ENCODE assay signal across 7 cellular contexts in the genomic region with DNA sequence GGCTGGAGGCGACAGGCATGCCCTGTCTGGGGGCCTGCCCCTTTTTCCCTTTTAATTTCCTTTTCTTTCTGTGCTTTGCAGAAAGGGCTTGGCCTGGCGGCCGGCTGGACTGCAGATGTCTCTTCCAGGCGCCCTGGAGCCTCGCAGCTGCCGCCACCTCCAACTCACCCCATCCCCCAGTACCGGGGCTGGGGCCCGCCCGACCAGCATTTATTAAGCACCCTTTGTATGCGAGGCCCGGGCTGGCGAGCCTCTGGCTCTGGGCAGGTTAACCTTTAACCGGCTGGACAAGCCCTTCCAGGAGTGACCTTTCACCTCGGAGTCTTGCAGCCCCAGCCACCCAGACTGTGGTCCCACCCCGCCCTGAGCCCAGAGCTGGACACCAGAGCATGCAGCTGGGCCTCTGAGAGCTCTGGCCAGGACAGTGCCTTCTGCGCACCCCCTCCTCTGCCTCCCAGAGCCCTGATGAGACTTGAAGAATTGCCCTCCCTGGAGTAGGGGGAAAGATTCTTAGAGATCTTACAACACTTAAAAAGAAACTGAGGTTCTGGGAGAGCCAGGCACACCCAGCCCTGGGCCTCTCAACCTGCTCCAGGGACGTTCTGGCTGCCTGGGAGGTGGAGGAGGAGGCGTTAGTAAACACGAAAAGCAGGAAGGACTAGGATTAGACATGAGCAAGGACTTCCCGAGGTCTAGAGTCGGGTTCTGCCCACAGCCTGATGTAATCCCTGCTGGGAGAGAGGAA. TPM values are rescaled to one million over a fixed set of nuclear protein-coding genes. Genes with fewer than 3 reads are reported as not detected.
DNase-seq lines count a peak whose midpoint lies in the region; ATAC-seq and TF ChIP-seq lines count a peak whose summit lies in the region.
"Had no signal": no experiment of that assay in that cellular context is flagged by ENCODE, and none has a peak within 500 bp of the region (broad histone marks: within the 10 kb centered on the region; RNA-seq: fewer than 3 reads in every experiment).

No MANE protein-coding gene starts in this region.

- H3K27me3 ChIP-seq in heart left ventricle: no peaks in the 10 kb centered on the region
- H3K27me3 ChIP-seq in thymus (ENCODE audit: control insufficient read depth, insufficient read depth): peaks cover 36% of the 10 kb centered on the region

- peaks cover 44% of the 10 kb centered on the region for H3K4me1 Mint-ChIP-seq in Calu3 (ENCODE audit: low read depth, unreplicated experiment)

- no TSS peak for BruUV-seq in Calu3 (replicated peaks; lab: Mats Ljungman, UMichigan)

- H3K27ac Mint-ChIP-seq in Calu3 (ENCODE audit: unreplicated experiment): peak overlapping the region; percentile 67

- H3K27ac ChIP-seq in heart left ventricle (peak overlapping the region; percentile 56 to 94 (median 78)), thymus (ENCODE audit: low read depth) (no peak overlapping the region)

- peaks cover 38% of the 10 kb centered on the region for H3K36me3 Mint-ChIP-seq in Calu3 (ENCODE audit: insufficient read depth, unreplicated experiment)

- peak overlapping the region; percentile 74 for H3K4me3 Mint-ChIP-seq in Calu3 (ENCODE audit: low read depth, unreplicated experiment)

- peaks cover 6 to 40% (median 24%) of the 10 kb centered on the region in 12 donors for H3K4me1 ChIP-seq in heart left ventricle
- peaks cover 4% of the 10 kb centered on the region for H3K4me1 ChIP-seq in thymus (ENCODE audit: control insufficient read depth, insufficient read depth, low read length)

- H3K4me3 ChIP-seq in heart left ventricle (peak overlapping the region in 11 of 12 donors; percentile 10 to 96 (median 86)), thymus (ENCODE audit: low read length) (peak overlapping the region; percentile 72)

- no peak for TF ChIP-seq CTCF in Calu3 (IDR thresholded peaks at IDR 0.05; ENCODE audit: unreplicated experiment)
- TF ChIP-seq CTCF in heart left ventricle (IDR thresholded peaks at IDR 0.05): no peak
- TF ChIP-seq CTCF in GM10248 (IDR thresholded peaks at IDR 0.05; ENCODE audit: control extremely low read depth, extremely low read depth, low read depth, missing control alignments): no peak

- CTCF ChIA-PET in Calu3 (lab: Charles Lee) (no interaction called here), GM10248 (lab: Yijun Ruan, JAX) (interaction anchor here (1.0 to 1.9 kb wide), 2 partner anchors 11 to 14 kb away, joined by 4 to 7 read pairs; no protein-coding TSS in a partner anchor)

- peak in 3 of 4 donors; percentile 1 to 25 (median 17) for ATAC-seq in heart left ventricle

- DNase-seq in Calu3 (no peak), OCI-M1 (lab: John Stamatoyannopoulos, UW) (peak; percentile 93), heart left ventricle (peak in 3 of 5 donors; percentile 50 to 74 (median 64)), GM10248 (ENCODE audit: extremely low spot score) (no peak), iPS-NIHi11 (ENCODE audit: low spot score) (no peak)

- H3K36me3 ChIP-seq in heart left ventricle (peaks cover 0 to 9% (median 0%) of the 10 kb centered on the region in 9 donors), thymus (ENCODE audit: control insufficient read depth, insufficient read depth) (no peaks in the 10 kb centered on the region)

- TF ChIP-seq POLR2A in heart left ventricle (IDR thresholded peaks at IDR 0.05): no peak

- WGBS in heart left ventricle, 4 donors: 15 to 21% (median 18%) methylated on average over 18 to 21 of the region's 21 CpGs
- WGBS in thymus: 34% methylated on average over 21 of the region's 21 CpGs

- H3K9me3 ChIP-seq in heart left ventricle (no peaks in the 10 kb centered on the region), thymus (ENCODE audit: control insufficient read depth) (no peaks in the 10 kb centered on the region)

- H3K27me3 Mint-ChIP-seq in Calu3 (ENCODE audit: unreplicated experiment): no peaks in the 10 kb centered on the region

- H3K9me3 Mint-ChIP-seq in Calu3 (ENCODE audit: low read depth, unreplicated experiment): no peaks in the 10 kb centered on the region

- POLR2A ChIA-PET in GM10248 (lab: Yijun Ruan, JAX): no interaction called here

- intact Hi-C loops in Calu3 (cut with micrococcal nuclease; ENCODE audit: unreplicated experiment): no loop called here
- intact Hi-C loops in heart left ventricle (cut with DNase I): loop anchor here in 1 of 10 donors (2.0 kb wide), 1 partner anchor 20 kb away; the partner anchor contains the start of gene OCEL1

RNA-seq across cellular contexts. Expression of gene NR2F6, which starts 1.1 kb away (rescaled TPM):
- total RNA-seq in Calu3 (2022): 33.5 and 34.6 TPM in 2 replicates
- 100 to 1,000 TPM in 2 of 9 donors, 10 to 100 TPM in 7; 34.7 to 117 (median 47.0) TPM for total RNA-seq in heart left ventricle
- polyA plus RNA-seq in heart left ventricle: 10 to 100 TPM; 30.8 to 38.3 TPM
- polyA plus RNA-seq in thymus: 15.0 TPM

RNA-seq across cellular contexts. Expression of gene USHBP1, which starts 17.7 kb away (rescaled TPM):
- total RNA-seq in Calu3 (2022) (0.10 and 0.26 TPM in 2 replicates), heart left ventricle (10 to 100 TPM in 1 of 9 donors, 1 to 10 TPM in 8; 3.7 to 14.6 (median 7.3) TPM)
- polyA plus RNA-seq in heart left ventricle (10 to 100 TPM; 11.1 to 12.4 TPM), thymus (4.4 TPM)
- total RNA-seq: NCI-H460 had no signal

RNA-seq across cellular contexts. Expression of gene BABAM1, which starts 20.4 kb away (rescaled TPM):
- 72.9 and 75.2 TPM in 2 replicates for total RNA-seq in Calu3 (2022)
- 10 to 100 TPM; 60.9 to 92.4 (median 75.9) TPM for total RNA-seq in heart left ventricle
- polyA plus RNA-seq in heart left ventricle: 10 to 100 TPM; 67.2 to 73.5 TPM
- 94.4 TPM for polyA plus RNA-seq in thymus

RNA-seq across cellular contexts. Expression of gene OCEL1, which starts 20.8 kb away (rescaled TPM):
- total RNA-seq in Calu3 (2022) (12.1 and 12.2 TPM in 2 replicates), heart left ventricle (10 to 100 TPM in 6 of 9 donors, 1 to 10 TPM in 3; 8.7 to 27.2 (median 16.8) TPM)
- polyA plus RNA-seq in heart left ventricle (10 to 100 TPM; 15.6 to 35.2 TPM), thymus (24.8 TPM)

RNA-seq across cellular contexts. Expression of gene USE1, which starts 31.7 kb away (rescaled TPM):
- total RNA-seq in Calu3 (2022) (10.7 and 11.8 TPM in 2 replicates), heart left ventricle (10 to 100 TPM; 22.5 to 34.4 (median 25.8) TPM)
- polyA plus RNA-seq in heart left ventricle (10 to 100 TPM; 60.6 to 69.6 TPM), thymus (52.9 TPM)

Comparison
In these comparisons a context has a peak if more than half of its experiments do, and no peak if none do; other contexts are left out.
1. DNase-seq: peak in OCI-M1 (single experiment) and heart left ventricle (3 of 5); none in Calu3 (single experiment), GM10248 (single experiment) and iPS-NIHi11 (single experiment).